ENCODE assay signal across 18 cellular contexts in genomic region chr2:217731805-217732204, GRCh38.
"Had no signal": no experiment of that assay in that cellular context is flagged by ENCODE, and none has a peak within 500 bp of the region (broad histone marks: within the 10 kb centered on the region; RNA-seq: fewer than 3 reads in every experiment).

No MANE protein-coding gene starts in this region.

- H3K9me3 ChIP-seq: spleen, tibial artery had no signal

- H3K27me3 Mint-ChIP-seq: activated CD8-positive, alpha-beta T cell treated with anti-CD3 and anti-CD28 coated beads for 36 hours had no signal

- H3K27ac ChIP-seq: cardiac muscle cell had no signal

- ATAC-seq: activated T-cell treated with anti-CD3 and anti-CD28 coated beads, Interleukin-2, amount 50 U/mL, for 4 hours; left lobe of liver; right cardiac atrium had no signal

- H3K4me1 Mint-ChIP-seq: activated B cell treated with CpG ODN at 0.5 μM for 24 hours had no signal

- H3K27ac Mint-ChIP-seq: activated B cell treated with CpG ODN at 0.5 μM for 24 hours; activated CD8-positive, alpha-beta T cell treated with anti-CD3 and anti-CD28 coated beads for 36 hours; nephron progenitor cell; progenitor cell of endocrine pancreas; T-helper 2 cell treated with Interferon-gamma antibody and Interleukin-4, amounts not matched to agents 5 μg/mL and 100 μg/mL, for 36 hours had no signal

- H3K4me3 ChIP-seq: cardiac muscle cell, spleen, tibial artery had no signal

- H3K4me3 Mint-ChIP-seq: activated B cell treated with CpG ODN at 0.5 μM for 24 hours; activated CD8-positive, alpha-beta T cell treated with anti-CD3 and anti-CD28 coated beads for 36 hours; activated T-cell treated with anti-CD3 and anti-CD28 coated beads, Interleukin-2, amount 50 U/mL, for 4 hours; nephron progenitor cell; T-helper 2 cell treated with Interferon-gamma antibody and Interleukin-4, amounts not matched to agents 5 μg/mL and 100 μg/mL, for 36 hours had no signal

- H3K27me3 ChIP-seq: cardiac muscle cell, spleen, tibial artery had no signal

- H3K36me3 ChIP-seq: cardiac muscle cell had no signal

- H3K9me3 Mint-ChIP-seq: activated B cell treated with CpG ODN at 0.5 μM for 24 hours; activated CD8-positive, alpha-beta T cell treated with anti-CD3 and anti-CD28 coated beads for 36 hours; activated T-cell treated with anti-CD3 and anti-CD28 coated beads, Interleukin-2, amount 50 U/mL, for 4 hours; nephron progenitor cell; T-helper 2 cell treated with Interferon-gamma antibody and Interleukin-4, amounts not matched to agents 5 μg/mL and 100 μg/mL, for 36 hours had no signal

- DNase-seq: activated B cell treated with CpG ODN at 0.5 μM for 24 hours; activated CD4-positive, alpha-beta T cell treated with anti-CD3 and anti-CD28 coated beads for 48 hours; activated CD8-positive, alpha-beta T cell treated with anti-CD3 and anti-CD28 coated beads for 36 hours; activated effector memory CD4-positive, alpha-beta T cell treated with Interleukin-2 at 50 U/mL for 16 hours; activated naive CD4-positive, alpha-beta T cell treated with anti-CD3 and anti-CD28 coated beads, Interleukin-2, amount 50 U/mL, for 16 hours; activated T-cell treated with anti-CD3 and anti-CD28 coated beads, Interleukin-2, amount 50 U/mL, for 4 hours; hippocampal formation; mammary epithelial cell; nephron progenitor cell; occipital lobe; right cardiac atrium; spleen; stimulated activated CD4-positive, alpha-beta T cell treated with anti-CD3 and anti-CD28 coated beads, Interleukin-1b, Interleukin-23, amount 100 ng/mL, for 48 hours; tibial artery had no signal
